ENCODE assay signal across 24 cellular contexts in genomic region chr13:53174550-53174949, GRCh38.
"Had no signal": no experiment of that assay in that cellular context is flagged by ENCODE, and none has a peak within 500 bp of the region (broad histone marks: within the 10 kb centered on the region; RNA-seq: fewer than 3 reads in every experiment).

No MANE protein-coding gene starts in this region.

- H3K27ac ChIP-seq: esophagus squamous epithelium, heart left ventricle, lower lobe of right lung, ovary, prostate gland, transverse colon, uterus, VCaP had no signal

- H3K9me3 ChIP-seq: esophagus squamous epithelium, heart left ventricle, lower lobe of right lung, ovary, prostate gland, transverse colon, uterus had no signal

- H3K36me3 ChIP-seq: esophagus squamous epithelium, heart left ventricle, lower lobe of right lung, ovary, prostate gland, transverse colon, uterus had no signal

- ATAC-seq: activated CD4-positive, CD25-positive, alpha-beta regulatory T cell treated with anti-CD3 and anti-CD28 coated beads, Interleukin-2, amount 50 U/mL, for 24 hours; activated CD8-positive, alpha-beta memory T cell treated with anti-CD3 and anti-CD28 coated beads, Interleukin-2, amount 10 ng/mL, durations not matched to agents 7 days and 5 days; activated naive CD8-positive, alpha-beta T cell treated with anti-CD3 and anti-CD28 coated beads, Interleukin-2, amount 50 U/mL, for 24 hours; effector memory CD8-positive, alpha-beta T cell; heart left ventricle; left colon; lower lobe of right lung; stimulated activated naive CD8-positive, alpha-beta T cell treated with anti-CD3 and anti-CD28 coated beads, Interleukin-15, amount 100 ng/mL, for 72 hours had no signal

- H3K4me3 ChIP-seq: esophagus squamous epithelium, heart left ventricle, lower lobe of right lung, ovary, prostate gland, transverse colon, uterus had no signal

- H3K27me3 ChIP-seq: esophagus squamous epithelium, ovary, transverse colon, uterus had no signal

- DNase-seq: activated CD4-positive, alpha-beta memory T cell treated with anti-CD3 and anti-CD28 coated beads, Interleukin-2, amount 10 ng/mL, durations not matched to agents 7 days and 5 days; activated CD4-positive, alpha-beta T cell treated with anti-CD3 and anti-CD28 coated beads, Interleukin-2, amount 10 ng/mL, durations not matched to agents 24 days and 14 days; activated CD8-positive, alpha-beta memory T cell treated with anti-CD3 and anti-CD28 coated beads, Interleukin-2, amount 10 ng/mL, durations not matched to agents 7 days and 5 days; activated effector memory CD4-positive, alpha-beta T cell treated with anti-CD3 and anti-CD28 coated beads, Interleukin-2, amount 50 U/mL, for 16 hours; activated naive CD4-positive, alpha-beta T cell treated with anti-CD3 and anti-CD28 coated beads, Interleukin-2, amount 50 U/mL, for 16 hours; activated naive CD8-positive, alpha-beta T cell treated with anti-CD3 and anti-CD28 coated beads, Interleukin-2, amount 50 U/mL, for 24 hours; activated T-cell treated with anti-CD3 and anti-CD28 coated beads for 4 hours; caudate nucleus; effector memory CD8-positive, alpha-beta T cell; esophagus squamous epithelium; heart left ventricle; islet precursor cell; left colon; lower lobe of right lung; naive B cell; ovary; stimulated activated CD4-positive, alpha-beta T cell treated with anti-CD3 and anti-CD28 coated beads, Interleukin-12 subunit alpha, Interleukin-12 subunit beta, amount 100 ng/mL, for 4 hours; stimulated activated naive CD8-positive, alpha-beta T cell treated with anti-CD3 and anti-CD28 coated beads, Interleukin-15, amount 100 ng/mL, for 72 hours; T-helper 2 cell; transverse colon had no signal

- H3K4me1 ChIP-seq: esophagus squamous epithelium, heart left ventricle, lower lobe of right lung, prostate gland, transverse colon, uterus had no signal
